In genomic region chr22:50250249-50250554, GRCh38 we compare ENCODE assay signal across 1 cellular context.
TF ChIP-seq lines count a peak whose summit lies in the region.

No MANE protein-coding gene starts in this region.

TF ChIP-seq in H1, 55 proteins besides CTCF, POLR2A, EP300 and RAD21:
- no peak for TF ChIP-seq CEBPB (IDR thresholded peaks at IDR 0.05; ENCODE audit: low read depth, low read length)
- no peak for TF ChIP-seq MAFK (IDR thresholded peaks at IDR 0.05; ENCODE audit: low read depth, low read length)
- no peak for TF ChIP-seq RNF2 (IDR thresholded peaks at IDR 0.05; ENCODE audit: borderline replicate concordance, low read depth, low read length, missing control alignments, poor library complexity, severe bottlenecking)
- TF ChIP-seq CHD2 (IDR thresholded peaks at IDR 0.05; ENCODE audit: low read length): no peak
- no peak for TF ChIP-seq E2F6 (IDR thresholded peaks at IDR 0.05)
- no peak for TF ChIP-seq SRF (IDR thresholded peaks at IDR 0.05; ENCODE audit: low read depth, low read length)
- no peak for TF ChIP-seq KDM4A (IDR thresholded peaks at IDR 0.05; ENCODE audit: low read depth, low read length, severe bottlenecking)
- no peak for TF ChIP-seq CTBP2 (IDR thresholded peaks at IDR 0.05; ENCODE audit: borderline replicate concordance, insufficient read depth, insufficient read length, low read length)
- TF ChIP-seq RBBP5 (IDR thresholded peaks at IDR 0.05; ENCODE audit: borderline replicate concordance, low read depth, low read length): no peak
- TF ChIP-seq, protein P1, sequence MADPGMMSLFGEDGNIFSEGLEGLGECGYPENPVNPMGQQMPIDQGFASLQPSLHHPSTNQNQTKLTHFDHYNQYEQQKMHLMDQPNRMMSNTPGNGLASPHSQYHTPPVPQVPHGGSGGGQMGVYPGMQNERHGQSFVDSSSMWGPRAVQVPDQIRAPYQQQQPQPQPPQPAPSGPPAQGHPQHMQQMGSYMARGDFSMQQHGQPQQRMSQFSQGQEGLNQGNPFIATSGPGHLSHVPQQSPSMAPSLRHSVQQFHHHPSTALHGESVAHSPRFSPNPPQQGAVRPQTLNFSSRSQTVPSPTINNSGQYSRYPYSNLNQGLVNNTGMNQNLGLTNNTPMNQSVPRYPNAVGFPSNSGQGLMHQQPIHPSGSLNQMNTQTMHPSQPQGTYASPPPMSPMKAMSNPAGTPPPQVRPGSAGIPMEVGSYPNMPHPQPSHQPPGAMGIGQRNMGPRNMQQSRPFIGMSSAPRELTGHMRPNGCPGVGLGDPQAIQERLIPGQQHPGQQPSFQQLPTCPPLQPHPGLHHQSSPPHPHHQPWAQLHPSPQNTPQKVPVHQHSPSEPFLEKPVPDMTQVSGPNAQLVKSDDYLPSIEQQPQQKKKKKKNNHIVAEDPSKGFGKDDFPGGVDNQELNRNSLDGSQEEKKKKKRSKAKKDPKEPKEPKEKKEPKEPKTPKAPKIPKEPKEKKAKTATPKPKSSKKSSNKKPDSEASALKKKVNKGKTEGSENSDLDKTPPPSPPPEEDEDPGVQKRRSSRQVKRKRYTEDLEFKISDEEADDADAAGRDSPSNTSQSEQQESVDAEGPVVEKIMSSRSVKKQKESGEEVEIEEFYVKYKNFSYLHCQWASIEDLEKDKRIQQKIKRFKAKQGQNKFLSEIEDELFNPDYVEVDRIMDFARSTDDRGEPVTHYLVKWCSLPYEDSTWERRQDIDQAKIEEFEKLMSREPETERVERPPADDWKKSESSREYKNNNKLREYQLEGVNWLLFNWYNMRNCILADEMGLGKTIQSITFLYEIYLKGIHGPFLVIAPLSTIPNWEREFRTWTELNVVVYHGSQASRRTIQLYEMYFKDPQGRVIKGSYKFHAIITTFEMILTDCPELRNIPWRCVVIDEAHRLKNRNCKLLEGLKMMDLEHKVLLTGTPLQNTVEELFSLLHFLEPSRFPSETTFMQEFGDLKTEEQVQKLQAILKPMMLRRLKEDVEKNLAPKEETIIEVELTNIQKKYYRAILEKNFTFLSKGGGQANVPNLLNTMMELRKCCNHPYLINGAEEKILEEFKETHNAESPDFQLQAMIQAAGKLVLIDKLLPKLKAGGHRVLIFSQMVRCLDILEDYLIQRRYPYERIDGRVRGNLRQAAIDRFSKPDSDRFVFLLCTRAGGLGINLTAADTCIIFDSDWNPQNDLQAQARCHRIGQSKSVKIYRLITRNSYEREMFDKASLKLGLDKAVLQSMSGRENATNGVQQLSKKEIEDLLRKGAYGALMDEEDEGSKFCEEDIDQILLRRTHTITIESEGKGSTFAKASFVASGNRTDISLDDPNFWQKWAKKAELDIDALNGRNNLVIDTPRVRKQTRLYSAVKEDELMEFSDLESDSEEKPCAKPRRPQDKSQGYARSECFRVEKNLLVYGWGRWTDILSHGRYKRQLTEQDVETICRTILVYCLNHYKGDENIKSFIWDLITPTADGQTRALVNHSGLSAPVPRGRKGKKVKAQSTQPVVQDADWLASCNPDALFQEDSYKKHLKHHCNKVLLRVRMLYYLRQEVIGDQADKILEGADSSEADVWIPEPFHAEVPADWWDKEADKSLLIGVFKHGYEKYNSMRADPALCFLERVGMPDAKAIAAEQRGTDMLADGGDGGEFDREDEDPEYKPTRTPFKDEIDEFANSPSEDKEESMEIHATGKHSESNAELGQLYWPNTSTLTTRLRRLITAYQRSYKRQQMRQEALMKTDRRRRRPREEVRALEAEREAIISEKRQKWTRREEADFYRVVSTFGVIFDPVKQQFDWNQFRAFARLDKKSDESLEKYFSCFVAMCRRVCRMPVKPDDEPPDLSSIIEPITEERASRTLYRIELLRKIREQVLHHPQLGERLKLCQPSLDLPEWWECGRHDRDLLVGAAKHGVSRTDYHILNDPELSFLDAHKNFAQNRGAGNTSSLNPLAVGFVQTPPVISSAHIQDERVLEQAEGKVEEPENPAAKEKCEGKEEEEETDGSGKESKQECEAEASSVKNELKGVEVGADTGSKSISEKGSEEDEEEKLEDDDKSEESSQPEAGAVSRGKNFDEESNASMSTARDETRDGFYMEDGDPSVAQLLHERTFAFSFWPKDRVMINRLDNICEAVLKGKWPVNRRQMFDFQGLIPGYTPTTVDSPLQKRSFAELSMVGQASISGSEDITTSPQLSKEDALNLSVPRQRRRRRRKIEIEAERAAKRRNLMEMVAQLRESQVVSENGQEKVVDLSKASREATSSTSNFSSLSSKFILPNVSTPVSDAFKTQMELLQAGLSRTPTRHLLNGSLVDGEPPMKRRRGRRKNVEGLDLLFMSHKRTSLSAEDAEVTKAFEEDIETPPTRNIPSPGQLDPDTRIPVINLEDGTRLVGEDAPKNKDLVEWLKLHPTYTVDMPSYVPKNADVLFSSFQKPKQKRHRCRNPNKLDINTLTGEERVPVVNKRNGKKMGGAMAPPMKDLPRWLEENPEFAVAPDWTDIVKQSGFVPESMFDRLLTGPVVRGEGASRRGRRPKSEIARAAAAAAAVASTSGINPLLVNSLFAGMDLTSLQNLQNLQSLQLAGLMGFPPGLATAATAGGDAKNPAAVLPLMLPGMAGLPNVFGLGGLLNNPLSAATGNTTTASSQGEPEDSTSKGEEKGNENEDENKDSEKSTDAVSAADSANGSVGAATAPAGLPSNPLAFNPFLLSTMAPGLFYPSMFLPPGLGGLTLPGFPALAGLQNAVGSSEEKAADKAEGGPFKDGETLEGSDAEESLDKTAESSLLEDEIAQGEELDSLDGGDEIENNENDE (IDR thresholded peaks at IDR 0.05; ENCODE audit: insufficient replicate concordance, low read length): no peak
- TF ChIP-seq GABPA (IDR thresholded peaks at IDR 0.05; ENCODE audit: borderline replicate concordance, insufficient read depth, low read length): no peak
- TF ChIP-seq CBX5 (IDR thresholded peaks at IDR 0.05; ENCODE audit: low read depth, low read length): no peak
- TF ChIP-seq NANOG (IDR thresholded peaks at IDR 0.05; ENCODE audit: insufficient read depth, low read depth, low read length, poor library complexity, severe bottlenecking): no peak
- no peak for TF ChIP-seq KDM1A (IDR thresholded peaks at IDR 0.05; ENCODE audit: borderline replicate concordance, low read length)
- TF ChIP-seq SP1 (IDR thresholded peaks at IDR 0.05; ENCODE audit: low read depth, low read length): no peak
- TF ChIP-seq, protein P2, sequence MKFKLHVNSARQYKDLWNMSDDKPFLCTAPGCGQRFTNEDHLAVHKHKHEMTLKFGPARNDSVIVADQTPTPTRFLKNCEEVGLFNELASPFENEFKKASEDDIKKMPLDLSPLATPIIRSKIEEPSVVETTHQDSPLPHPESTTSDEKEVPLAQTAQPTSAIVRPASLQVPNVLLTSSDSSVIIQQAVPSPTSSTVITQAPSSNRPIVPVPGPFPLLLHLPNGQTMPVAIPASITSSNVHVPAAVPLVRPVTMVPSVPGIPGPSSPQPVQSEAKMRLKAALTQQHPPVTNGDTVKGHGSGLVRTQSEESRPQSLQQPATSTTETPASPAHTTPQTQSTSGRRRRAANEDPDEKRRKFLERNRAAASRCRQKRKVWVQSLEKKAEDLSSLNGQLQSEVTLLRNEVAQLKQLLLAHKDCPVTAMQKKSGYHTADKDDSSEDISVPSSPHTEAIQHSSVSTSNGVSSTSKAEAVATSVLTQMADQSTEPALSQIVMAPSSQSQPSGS (IDR thresholded peaks at IDR 0.05; ENCODE audit: low read length): no peak
- no peak for TF ChIP-seq TAF1 (IDR thresholded peaks at IDR 0.05; ENCODE audit: low read depth, low read length)
TF ChIP-seq in H1: peak in this region for 0.
